Comparison of ENCODE assay signal across 8 cellular contexts in the genomic region with DNA sequence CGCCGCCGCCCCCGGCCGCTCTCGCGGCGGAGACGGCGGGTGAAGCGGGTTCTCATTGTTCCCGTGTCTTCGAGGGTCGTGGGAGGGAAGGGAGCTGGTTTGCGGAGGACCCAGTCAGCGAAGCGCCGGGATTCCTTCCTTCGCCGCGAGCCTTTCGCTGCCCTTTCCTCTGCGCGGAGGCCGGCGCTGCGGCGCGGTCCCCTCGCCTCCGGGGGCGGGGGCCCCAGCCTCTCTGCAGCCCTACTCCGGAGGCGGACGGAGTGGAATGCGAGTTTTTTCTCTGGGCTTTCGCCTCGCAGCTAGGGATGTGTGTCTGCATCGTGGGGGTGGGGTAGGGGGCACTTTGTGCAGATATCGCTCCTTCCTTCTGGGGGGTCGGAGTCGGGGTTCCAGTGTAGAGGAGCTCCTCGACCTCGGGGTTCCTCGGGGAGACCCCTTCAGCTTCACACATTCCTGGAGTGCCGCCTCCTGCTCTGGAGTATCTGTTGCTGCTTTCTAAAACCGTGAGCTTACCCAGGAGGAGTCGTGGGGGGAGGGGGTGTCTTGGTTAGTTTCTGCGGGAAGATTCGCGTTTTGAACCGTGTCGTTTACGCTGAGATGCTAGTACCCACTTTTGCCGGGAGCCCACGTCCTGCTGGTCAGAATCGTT. TPM values are rescaled to one million over a fixed set of nuclear protein-coding genes. Genes with fewer than 3 reads are reported as not detected.
DNase-seq lines count a peak whose midpoint lies in the region; ATAC-seq and TF ChIP-seq lines count a peak whose summit lies in the region.

No MANE protein-coding gene starts in this region.

- peak overlapping the region; percentile 89 for H3K4me3 Mint-ChIP-seq in activated T-helper 1 cell treated with anti-CD3 and anti-CD28 coated beads, Interleukin-12 subunit alpha, Interleukin-12 subunit beta, Interleukin-2, Interleukin-4 antibody, amounts not matched to agents 30 ng/mL and 10 ng/mL and 1 ng/mL, durations not matched to agents 14 hours and 24 hours and 36 hours

- H3K4me3 ChIP-seq in neutrophil (ENCODE audit: low read depth in 1 of 2, low read length in 1 of 2) = peak overlapping the region; percentile 89 to 94

- peaks cover 29% of the 10 kb centered on the region for H3K4me1 Mint-ChIP-seq in activated T-helper 1 cell treated with anti-CD3 and anti-CD28 coated beads, Interleukin-12 subunit alpha, Interleukin-12 subunit beta, Interleukin-2, Interleukin-4 antibody, amounts not matched to agents 30 ng/mL and 10 ng/mL and 1 ng/mL, durations not matched to agents 14 hours and 24 hours and 36 hours (ENCODE audit: low read depth)

- peaks cover 1% of the 10 kb centered on the region for H3K36me3 Mint-ChIP-seq in activated T-helper 1 cell treated with anti-CD3 and anti-CD28 coated beads, Interleukin-12 subunit alpha, Interleukin-12 subunit beta, Interleukin-2, Interleukin-4 antibody, amounts not matched to agents 30 ng/mL and 10 ng/mL and 1 ng/mL, durations not matched to agents 14 hours and 24 hours and 36 hours (ENCODE audit: low read depth)

- no peaks in the 10 kb centered on the region for H3K27me3 ChIP-seq in foreskin keratinocyte
- peaks cover 6% of the 10 kb centered on the region for H3K27me3 ChIP-seq in neutrophil

- no peaks in the 10 kb centered on the region for H3K36me3 ChIP-seq in neutrophil

- ATAC-seq in HG02798 (IDR thresholded peaks at IDR 0.05; ENCODE audit: poor library complexity, unreplicated experiment) (peak; percentile 29), foreskin keratinocyte (peak; percentile 61)

- intact Hi-C loops in activated T-helper 1 cell treated with anti-CD3 and anti-CD28 coated beads, Interleukin-12 subunit alpha, Interleukin-12 subunit beta, Interleukin-2, Interleukin-4 antibody, amounts not matched to agents 30 ng/mL and 10 ng/mL and 1 ng/mL, durations not matched to agents 14 hours and 24 hours and 36 hours (cut with micrococcal nuclease) = loop anchor here (1.0 to 10.0 kb wide), 11 partner anchors 73 to 1411 kb away; a partner anchor contains a TSS

- no peaks in the 10 kb centered on the region for H3K9me3 ChIP-seq in neutrophil

- DNase-seq in activated CD8-positive, alpha-beta memory T cell treated with anti-CD3 and anti-CD28 coated beads for 48 hours (ENCODE audit: low read depth in 2 of 3, low spot score in 2 of 3) = peak; percentile 6 to 23 (median 12)
- DNase-seq in activated CD8-positive, alpha-beta memory T cell treated with anti-CD3 and anti-CD28 coated beads, Interleukin-2, amount 50 U/mL, for 4 hours = no peak
- DNase-seq in NCI-H510A (lab: John Stamatoyannopoulos, UW) (peak; percentile 17), foreskin keratinocyte (peak in 1 of 2 donors; percentile 15), activated gamma-delta T cell (lab: John Stamatoyannopoulos, UW) (no peak)
- DNase-seq in activated T-helper 1 cell treated with anti-CD3 and anti-CD28 coated beads, Interleukin-12 subunit alpha, Interleukin-12 subunit beta, Interleukin-2, Interleukin-4 antibody, amounts not matched to agents 30 ng/mL and 10 ng/mL and 1 ng/mL, durations not matched to agents 14 hours and 24 hours and 36 hours (ENCODE audit: low spot score) = peak; percentile 21

- TF ChIP-seq CTCF in foreskin keratinocyte (conservative IDR thresholded peaks at IDR 0.05) (no peak), neutrophil (IDR thresholded peaks at IDR 0.05) (no peak)

- H3K4me1 ChIP-seq in foreskin keratinocyte = peaks cover 10% of the 10 kb centered on the region
- peaks cover 17 to 23% of the 10 kb centered on the region in 2 experiments for H3K4me1 ChIP-seq in neutrophil (ENCODE audit: control insufficient read depth in 1 of 2, insufficient read depth in 1 of 2, low read depth in 1 of 2, low read length in 1 of 2)

- peak overlapping the region; percentile 62 for H3K27ac Mint-ChIP-seq in activated T-helper 1 cell treated with anti-CD3 and anti-CD28 coated beads, Interleukin-12 subunit alpha, Interleukin-12 subunit beta, Interleukin-2, Interleukin-4 antibody, amounts not matched to agents 30 ng/mL and 10 ng/mL and 1 ng/mL, durations not matched to agents 14 hours and 24 hours and 36 hours

- H3K27ac ChIP-seq in foreskin keratinocyte = peak overlapping the region; percentile 76
- H3K27ac ChIP-seq in neutrophil = peak overlapping the region; percentile 83

- H3K9me3 Mint-ChIP-seq in activated T-helper 1 cell treated with anti-CD3 and anti-CD28 coated beads, Interleukin-12 subunit alpha, Interleukin-12 subunit beta, Interleukin-2, Interleukin-4 antibody, amounts not matched to agents 30 ng/mL and 10 ng/mL and 1 ng/mL, durations not matched to agents 14 hours and 24 hours and 36 hours = no peaks in the 10 kb centered on the region

- H3K27me3 Mint-ChIP-seq in activated T-helper 1 cell treated with anti-CD3 and anti-CD28 coated beads, Interleukin-12 subunit alpha, Interleukin-12 subunit beta, Interleukin-2, Interleukin-4 antibody, amounts not matched to agents 30 ng/mL and 10 ng/mL and 1 ng/mL, durations not matched to agents 14 hours and 24 hours and 36 hours (ENCODE audit: insufficient read depth) = peaks cover 15% of the 10 kb centered on the region

RNA-seq across cellular contexts. Expression of a gene that starts 0.6 kb away (rescaled TPM):
- total RNA-seq in activated T-helper 1 cell treated with anti-CD3 and anti-CD28 coated beads, Interleukin-12 subunit alpha, Interleukin-12 subunit beta, Interleukin-2, Interleukin-4 antibody, amounts not matched to agents 30 ng/mL and 10 ng/mL and 1 ng/mL, durations not matched to agents 14 hours and 24 hours and 36 hours = 24.1 and 24.4 TPM in 2 replicates
- 17.8 and 19.2 TPM in 2 replicates for total RNA-seq in foreskin keratinocyte
- 8.3 and 10.7 TPM in 2 replicates for polyA plus RNA-seq in foreskin keratinocyte

Comparison
In these comparisons a context has a peak if more than half of its experiments do, and no peak if none do; other contexts are left out.
1. DNase-seq: peak in activated CD8-positive, alpha-beta memory T cell treated with anti-CD3 and anti-CD28 coated beads for 48 hours (3 of 3), NCI-H510A (single experiment) and activated T-helper 1 cell treated with anti-CD3 and anti-CD28 coated beads, Interleukin-12 subunit alpha, Interleukin-12 subunit beta, Interleukin-2, Interleukin-4 antibody, amounts not matched to agents 30 ng/mL and 10 ng/mL and 1 ng/mL, durations not matched to agents 14 hours and 24 hours and 36 hours (single experiment); none in activated CD8-positive, alpha-beta memory T cell treated with anti-CD3 and anti-CD28 coated beads, Interleukin-2, amount 50 U/mL, for 4 hours (single experiment) and activated gamma-delta T cell (single experiment).